ENCODE assay signal across 26 cellular contexts in genomic region chr10:2575460-2575859, GRCh38.
"Had no signal": no experiment of that assay in that cellular context is flagged by ENCODE, and none has a peak within 500 bp of the region (broad histone marks: within the 10 kb centered on the region; RNA-seq: fewer than 3 reads in every experiment).

No MANE protein-coding gene starts in this region.

- H3K36me3 ChIP-seq: left lung, lower lobe of right lung, ovary, right atrium auricular region, right lobe of liver, stomach, thoracic aorta, tibial artery, uterus had no signal

- H3K27me3 Mint-ChIP-seq: progenitor cell of endocrine pancreas had no signal

- DNase-seq: hypothalamus; immature natural killer cell; kidney; left colon; left lung; lower lobe of right lung; mammary epithelial cell; midbrain; mucosa of descending colon; naive thymus-derived CD4-positive, alpha-beta T cell; ovary; right lobe of liver; stimulated activated CD4-positive, alpha-beta T cell treated with anti-CD3 and anti-CD28 coated beads, Interleukin-12 subunit alpha, Interleukin-12 subunit beta, amount 100 ng/mL, for 4 hours; stimulated activated CD4-positive, alpha-beta T cell treated with anti-CD3 and anti-CD28 coated beads, Interleukin-15, amount 100 ng/mL, for 24 hours; stimulated activated CD4-positive, alpha-beta T cell treated with anti-CD3 and anti-CD28 coated beads, Interleukin-2, amount 100 ng/mL, for 24 hours; stimulated activated CD4-positive, alpha-beta T cell treated with anti-CD3 and anti-CD28 coated beads, Interleukin-4, amount 100 ng/mL, for 1 hour; stimulated activated naive B cell treated with anti-CD40 and anti-IgM and Interleukin-4, amounts not matched to agents 10 μg/mL and 1 μg/mL and 100 μg/mL, for 72 hours; stimulated activated naive CD8-positive, alpha-beta T cell treated with anti-CD3 and anti-CD28 coated beads, Interleukin-15, Interleukin-2, amounts not matched to agents 100 U/mL and 50 U/mL, for 24 hours; stomach; tibial artery; trophoblast cell; uterus had no signal

- H3K4me1 Mint-ChIP-seq: immature natural killer cell; naive thymus-derived CD4-positive, alpha-beta T cell; stimulated activated naive B cell treated with anti-CD40 and anti-IgM and Interleukin-4, amounts not matched to agents 10 μg/mL and 1 μg/mL and 100 μg/mL, for 72 hours had no signal

- H3K27ac Mint-ChIP-seq: immature natural killer cell; naive thymus-derived CD4-positive, alpha-beta T cell; natural killer cell treated with Interleukin-12 subunit alpha and Interleukin-12 subunit beta and Interleukin-15 and Interleukin-18, amount 100 ng/mL, for 72 hours; progenitor cell of endocrine pancreas; stimulated activated naive B cell treated with anti-CD40 and anti-IgM and Interleukin-4, amounts not matched to agents 10 μg/mL and 1 μg/mL and 100 μg/mL, for 72 hours had no signal

- H3K4me3 ChIP-seq: left lung, lower lobe of right lung, mucosa of descending colon, ovary, right atrium auricular region, right lobe of liver, stomach, thoracic aorta, tibial artery, uterus had no signal

- H3K4me1 ChIP-seq: left lung, lower lobe of right lung, right atrium auricular region, right lobe of liver, stomach, tibial artery, uterus had no signal

- H3K9me3 ChIP-seq: lower lobe of right lung, ovary, right atrium auricular region, right lobe of liver, stomach, thoracic aorta, tibial artery, uterus had no signal

- H3K27ac ChIP-seq: left lung, lower lobe of right lung, ovary, right atrium auricular region, right lobe of liver, stomach, thoracic aorta, tibial artery, uterus had no signal

- ATAC-seq: left colon; left lung; lower lobe of right lung; mucosa of descending colon; naive thymus-derived CD4-positive, alpha-beta T cell; natural killer cell treated with Interleukin-12 subunit alpha and Interleukin-12 subunit beta and Interleukin-15 and Interleukin-18, amount 100 ng/mL, for 72 hours; right lobe of liver; stimulated activated naive B cell treated with anti-CD40 and anti-IgM and Interleukin-4, amounts not matched to agents 10 μg/mL and 1 μg/mL and 100 μg/mL, for 72 hours; stimulated activated naive CD8-positive, alpha-beta T cell treated with anti-CD3 and anti-CD28 coated beads, Interleukin-15, Interleukin-2, amounts not matched to agents 100 U/mL and 50 U/mL, for 24 hours had no signal

- H3K4me3 Mint-ChIP-seq: immature natural killer cell; naive thymus-derived CD4-positive, alpha-beta T cell; natural killer cell treated with Interleukin-12 subunit alpha and Interleukin-12 subunit beta and Interleukin-15 and Interleukin-18, amount 100 ng/mL, for 72 hours; stimulated activated naive B cell treated with anti-CD40 and anti-IgM and Interleukin-4, amounts not matched to agents 10 μg/mL and 1 μg/mL and 100 μg/mL, for 72 hours had no signal

- H3K27me3 ChIP-seq: left lung, ovary, right atrium auricular region, right lobe of liver, stomach, tibial artery, uterus had no signal

- H3K36me3 Mint-ChIP-seq: immature natural killer cell; naive thymus-derived CD4-positive, alpha-beta T cell; natural killer cell treated with Interleukin-12 subunit alpha and Interleukin-12 subunit beta and Interleukin-15 and Interleukin-18, amount 100 ng/mL, for 72 hours; stimulated activated naive B cell treated with anti-CD40 and anti-IgM and Interleukin-4, amounts not matched to agents 10 μg/mL and 1 μg/mL and 100 μg/mL, for 72 hours had no signal
